Comparison of ENCODE assay signal across 24 cellular contexts in the genomic region with DNA sequence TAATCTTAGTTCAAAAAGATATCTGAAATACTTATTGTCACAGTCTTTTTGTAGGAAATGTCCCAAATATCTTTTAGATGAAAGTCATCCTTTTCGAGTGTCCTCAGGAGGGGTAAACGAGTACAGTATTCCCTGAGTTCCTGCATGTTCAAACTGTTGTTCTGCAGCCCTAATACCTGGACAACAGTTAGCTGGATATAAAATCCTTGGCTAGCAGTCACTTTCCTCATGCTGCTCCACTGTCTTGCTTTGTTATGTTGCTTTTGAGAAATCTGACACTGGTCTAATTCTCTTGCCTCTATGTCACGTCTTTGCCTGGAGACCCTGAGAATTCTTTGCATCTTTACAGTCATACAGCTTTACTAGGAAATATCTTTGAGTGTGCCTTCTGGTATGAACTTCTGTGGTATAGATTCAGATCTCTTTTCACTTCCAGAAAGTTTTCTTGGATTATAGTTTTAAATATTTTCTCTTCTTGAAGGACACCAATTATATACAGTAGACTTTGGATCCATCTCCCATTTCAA.
"Had no signal": no experiment of that assay in that cellular context is flagged by ENCODE, and none has a peak within 500 bp of the region (broad histone marks: within the 10 kb centered on the region; RNA-seq: fewer than 3 reads in every experiment).

No MANE protein-coding gene starts in this region.

- DNase-seq: cortex of kidney; effector memory CD4-positive, alpha-beta T cell; esophagus squamous epithelium; immature natural killer cell; kidney; left cardiac atrium; left ventricle myocardium superior; mesendoderm; naive B cell; psoas muscle; retina; spleen; stimulated activated CD4-positive, alpha-beta T cell treated with anti-CD3 and anti-CD28 coated beads, Interleukin-15, amount 100 ng/mL, for 24 hours; stimulated activated CD4-positive, alpha-beta T cell treated with anti-CD3 and anti-CD28 coated beads, Interleukin-1b, Interleukin-23, amount 100 ng/mL, for 48 hours; stimulated activated CD4-positive, alpha-beta T cell treated with anti-CD3 and anti-CD28 coated beads, Interleukin-4, amount 100 ng/mL, for 24 hours; stimulated activated naive B cell treated with anti-CD40 and anti-IgM and Interleukin-4, amounts not matched to agents 10 μg/mL and 1 μg/mL and 100 μg/mL, for 72 hours; stimulated activated naive CD8-positive, alpha-beta T cell treated with anti-CD3 and anti-CD28 coated beads, Interleukin-15, amount 100 ng/mL, for 72 hours; testis; upper lobe of right lung had no signal

- H3K4me3 Mint-ChIP-seq: immature natural killer cell; naive B cell; nephron; stimulated activated naive B cell treated with anti-CD40 and anti-IgM and Interleukin-4, amounts not matched to agents 10 μg/mL and 1 μg/mL and 100 μg/mL, for 72 hours; stimulated activated naive CD8-positive, alpha-beta T cell treated with anti-CD3 and anti-CD28 coated beads, Interleukin-15, amount 100 ng/mL, for 72 hours had no signal

- H3K9me3 Mint-ChIP-seq: immature natural killer cell; naive B cell; stimulated activated naive B cell treated with anti-CD40 and anti-IgM and Interleukin-4, amounts not matched to agents 10 μg/mL and 1 μg/mL and 100 μg/mL, for 72 hours; stimulated activated naive CD8-positive, alpha-beta T cell treated with anti-CD3 and anti-CD28 coated beads, Interleukin-15, amount 100 ng/mL, for 72 hours had no signal

- H3K4me1 Mint-ChIP-seq: nephron had no signal

- H3K27ac Mint-ChIP-seq: nephron; stimulated activated naive B cell treated with anti-CD40 and anti-IgM and Interleukin-4, amounts not matched to agents 10 μg/mL and 1 μg/mL and 100 μg/mL, for 72 hours had no signal

- ATAC-seq: left cardiac atrium; left ventricle myocardium superior; psoas muscle; sciatic nerve; stimulated activated naive B cell treated with anti-CD40 and anti-IgM and Interleukin-4, amounts not matched to agents 10 μg/mL and 1 μg/mL and 100 μg/mL, for 72 hours; stimulated activated naive CD8-positive, alpha-beta T cell treated with anti-CD3 and anti-CD28 coated beads, Interleukin-15, amount 100 ng/mL, for 72 hours; upper lobe of right lung had no signal

- H3K4me1 ChIP-seq: parathyroid adenoma, psoas muscle, testis, upper lobe of right lung had no signal

- H2AFZ ChIP-seq: parathyroid adenoma had no signal

- H3K9me3 ChIP-seq: esophagus squamous epithelium, psoas muscle, spleen, testis, tibial nerve, upper lobe of right lung, vagina had no signal

- H3K27ac ChIP-seq: esophagus squamous epithelium, parathyroid adenoma, psoas muscle, spleen, testis, tibial nerve, upper lobe of right lung, vagina had no signal

- H3K27me3 ChIP-seq: esophagus squamous epithelium, spleen, testis, tibial nerve, upper lobe of right lung, vagina had no signal

- H3K9ac ChIP-seq: parathyroid adenoma had no signal

- H3K27me3 Mint-ChIP-seq: naive B cell; stimulated activated naive B cell treated with anti-CD40 and anti-IgM and Interleukin-4, amounts not matched to agents 10 μg/mL and 1 μg/mL and 100 μg/mL, for 72 hours; stimulated activated naive CD8-positive, alpha-beta T cell treated with anti-CD3 and anti-CD28 coated beads, Interleukin-15, amount 100 ng/mL, for 72 hours had no signal

- H3K4me3 ChIP-seq: esophagus squamous epithelium, psoas muscle, spleen, testis, tibial nerve, upper lobe of right lung, vagina had no signal
